ENCODE assay signal across 8 cellular contexts in genomic region chr1:94854458-94855306, GRCh38. TPM values are rescaled to one million over a fixed set of nuclear protein-coding genes. Genes with fewer than 3 reads are reported as not detected.
DNase-seq lines count a peak whose midpoint lies in the region; ATAC-seq and TF ChIP-seq lines count a peak whose summit lies in the region.

No MANE protein-coding gene starts in this region.

- H3K4me3 ChIP-seq in lower lobe of right lung: peak overlapping the region; percentile 47

- no peaks in the 10 kb centered on the region for H3K9me3 ChIP-seq in lower lobe of right lung

- intact Hi-C loops in lower lobe of right lung (cut with DNase I): loop anchor here (5.0 kb wide), 1 partner anchor 188 kb away; no protein-coding TSS in a partner anchor

- H3K4me1 ChIP-seq in lower lobe of right lung: peaks cover 22% of the 10 kb centered on the region

- peak overlapping the region; percentile 75 for H3K27ac ChIP-seq in lower lobe of right lung

- TF ChIP-seq CTCF in lower lobe of right lung (IDR thresholded peaks at IDR 0.05): peak; percentile 92

- no peaks in the 10 kb centered on the region for H3K27me3 ChIP-seq in lower lobe of right lung (ENCODE audit: low read depth)

- peak in 13 of 14 donors; percentile 15 to 86 (median 75) for DNase-seq in C1 segment of cervical spinal cord (lab: John Stamatoyannopoulos, UW)
- DNase-seq in NCI-H524 (lab: John Stamatoyannopoulos, UW): peak; percentile 86 to 89
- DNase-seq in activated CD4-positive, alpha-beta T cell treated with anti-CD3 and anti-CD28 coated beads, Interleukin-2, amount 50 U/mL, for 24 hours (ENCODE audit: low read depth in 1 of 2, low spot score in 1 of 2): peak; percentile 55 to 72
- peak; percentile 58 for DNase-seq in effector CD4-positive, alpha-beta T cell
- peak; percentile 90 for DNase-seq in lower lobe of right lung
- peak; percentile 61 to 69 for DNase-seq in stimulated activated CD4-positive, alpha-beta T cell treated with anti-CD3 and anti-CD28 coated beads, Interleukin-4, amount 100 ng/mL, for 48 hours (ENCODE audit: low read depth in 2 of 2)

- ATAC-seq in GM19328 (IDR thresholded peaks at IDR 0.05; ENCODE audit: unreplicated experiment) (peak; percentile 99), HG03460 (IDR thresholded peaks at IDR 0.05; ENCODE audit: unreplicated experiment) (peak; percentile 98), lower lobe of right lung (peak; percentile 96 to 97)

- H3K36me3 ChIP-seq in lower lobe of right lung: no peaks in the 10 kb centered on the region

RNA-seq across cellular contexts. Expression of gene SLC44A3, which starts 34.5 kb away (rescaled TPM):
- total RNA-seq in lower lobe of right lung: 19.3 TPM

Comparison
In these comparisons a context has a peak if more than half of its experiments do, and no peak if none do; other contexts are left out.
1. Peak in every context shown above with its lines: DNase-seq, ATAC-seq, H3K4me3 ChIP-seq and H3K27ac ChIP-seq.